In the genomic region with DNA sequence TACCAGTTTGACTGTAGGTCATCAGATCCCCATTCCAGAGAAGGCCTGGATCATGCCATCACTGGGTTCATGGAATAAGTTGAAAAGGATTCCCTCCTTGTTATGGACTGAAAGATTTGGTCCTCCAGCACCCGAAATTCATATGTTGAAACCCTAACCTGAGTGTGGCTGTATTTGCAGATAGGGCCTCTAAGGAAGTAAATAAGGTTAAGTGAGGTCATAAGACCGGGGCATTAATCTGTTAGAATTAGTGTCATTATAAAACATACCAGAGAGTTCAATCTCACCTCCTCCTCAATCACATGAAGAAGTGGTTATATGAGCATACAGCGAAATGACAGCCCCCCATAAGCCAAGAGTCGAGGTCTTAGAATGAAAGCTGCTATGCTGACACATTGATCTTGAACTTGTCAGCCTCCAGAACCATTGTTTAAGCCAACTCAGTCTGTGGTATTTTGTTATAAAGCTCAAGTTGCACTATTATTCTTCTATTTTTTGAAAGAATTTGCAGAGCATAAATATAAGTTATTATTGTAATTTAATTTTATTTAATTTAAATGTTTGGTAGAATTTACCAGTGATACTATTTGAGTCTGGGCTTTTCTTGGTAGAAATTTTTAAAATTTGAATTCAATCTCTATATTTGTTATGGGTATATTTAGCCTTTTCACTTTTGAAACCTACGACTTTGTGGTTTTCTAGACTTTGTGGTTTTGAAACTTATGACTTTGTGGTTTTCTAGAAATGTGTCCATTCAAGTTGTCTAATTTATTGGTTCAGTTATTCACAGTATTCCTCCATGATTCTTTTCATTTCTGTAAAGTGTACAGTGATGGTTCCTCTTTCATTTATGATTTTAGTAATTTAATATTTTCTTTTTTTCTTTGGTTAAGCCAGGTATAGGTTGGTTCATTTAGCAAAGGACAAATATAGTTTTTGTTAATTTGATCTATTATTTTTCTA, we compare ENCODE assay signal across 15 cellular contexts.
A peak's percentile ranks its signal among the peaks of the same experiment; 100 is the strongest.
DNase-seq lines count a peak whose midpoint lies in the region; ATAC-seq and TF ChIP-seq lines count a peak whose summit lies in the region.
"Had no signal": no experiment of that assay in that cellular context is flagged by ENCODE, and none has a peak within 500 bp of the region (broad histone marks: within the 10 kb centered on the region; RNA-seq: fewer than 3 reads in every experiment).

No MANE protein-coding gene starts in this region.

- CTCF ChIA-PET in activated CD8-positive, alpha-beta T cell treated with anti-CD3 and anti-CD28 coated beads, Interleukin-2, amount 10 ng/mL, durations not matched to agents 7 days and 5 days (lab: Charles Lee) = no interaction called here

- no peaks in the 10 kb centered on the region for H4K20me1 ChIP-seq in KMS-11 (ENCODE audit: insufficient read depth)

- DNase-seq in glomerular visceral epithelial cell (ENCODE audit: extremely low spot score) = peak; percentile 22
- no peak for DNase-seq in SIG-M5 (lab: John Stamatoyannopoulos, UW)
- DNase-seq in activated CD8-positive, alpha-beta T cell treated with anti-CD3 and anti-CD28 coated beads, Interleukin-2, amount 10 ng/mL, durations not matched to agents 7 days and 5 days = no peak
- no peak for DNase-seq in HT-29 (ENCODE audit: low spot score)
- DNase-seq: activated CD4-positive, alpha-beta T cell treated with anti-CD3 and anti-CD28 coated beads, Interleukin-2, amount 10 ng/mL, durations not matched to agents 7 days and 5 days; CD4-positive, CD25-positive, alpha-beta regulatory T cell; cerebellar nuclear complex; foreskin fibroblast; kidney glomerular epithelial cell; NCI-H524; nephron progenitor cell; stimulated activated CD8-positive, alpha-beta memory T cell treated with anti-CD3 and anti-CD28 coated beads, Interleukin-4, amount 100 ng/mL, for 48 hours had no signal

- peak overlapping the region; percentile 72 for H3K4me2 ChIP-seq in KMS-11

- peak overlapping the region; percentile 73 for H3K27ac ChIP-seq in KMS-11

- no peaks in the 10 kb centered on the region; the same call in 1 of the 2 replicates for H3K36me3 ChIP-seq in KMS-11 (ENCODE audit: insufficient read depth)

- no peaks in the 10 kb centered on the region for H3K4me1 Mint-ChIP-seq in activated CD8-positive, alpha-beta T cell treated with anti-CD3 and anti-CD28 coated beads, Interleukin-2, amount 10 ng/mL, durations not matched to agents 7 days and 5 days (ENCODE audit: low read depth)
- H3K4me1 Mint-ChIP-seq: activated CD4-positive, alpha-beta T cell treated with anti-CD3 and anti-CD28 coated beads, Interleukin-2, amount 10 ng/mL, durations not matched to agents 7 days and 5 days; CD4-positive, CD25-positive, alpha-beta regulatory T cell; nephron progenitor cell had no signal

- POLR2A ChIA-PET in activated CD8-positive, alpha-beta T cell treated with anti-CD3 and anti-CD28 coated beads, Interleukin-2, amount 10 ng/mL, durations not matched to agents 7 days and 5 days (lab: Charles Lee) = no interaction called here

- ATAC-seq in GM19035 (IDR thresholded peaks at IDR 0.05; ENCODE audit: unreplicated experiment) (peak; percentile 69), HG02623 (IDR thresholded peaks at IDR 0.05; ENCODE audit: unreplicated experiment) (peak; percentile 89)
- ATAC-seq in activated CD8-positive, alpha-beta T cell treated with anti-CD3 and anti-CD28 coated beads, Interleukin-2, amount 10 ng/mL, durations not matched to agents 7 days and 5 days = no peak

- H3K36me3 Mint-ChIP-seq in activated CD8-positive, alpha-beta T cell treated with anti-CD3 and anti-CD28 coated beads, Interleukin-2, amount 10 ng/mL, durations not matched to agents 7 days and 5 days (ENCODE audit: low read depth) = no peaks in the 10 kb centered on the region
- H3K36me3 Mint-ChIP-seq: CD4-positive, CD25-positive, alpha-beta regulatory T cell had no signal

- H3K9me3 Mint-ChIP-seq in activated CD8-positive, alpha-beta T cell treated with anti-CD3 and anti-CD28 coated beads, Interleukin-2, amount 10 ng/mL, durations not matched to agents 7 days and 5 days (ENCODE audit: insufficient read depth) = peaks cover 3% of the 10 kb centered on the region
- H3K9me3 Mint-ChIP-seq: nephron progenitor cell had no signal

- H3K9ac ChIP-seq in KMS-11 = peak overlapping the region; percentile 12; the same call in 1 of the 2 replicates

- no peak overlapping the region for H3K4me3 Mint-ChIP-seq in activated CD8-positive, alpha-beta T cell treated with anti-CD3 and anti-CD28 coated beads, Interleukin-2, amount 10 ng/mL, durations not matched to agents 7 days and 5 days
- H3K4me3 Mint-ChIP-seq: activated CD4-positive, alpha-beta T cell treated with anti-CD3 and anti-CD28 coated beads, Interleukin-2, amount 10 ng/mL, durations not matched to agents 7 days and 5 days; CD4-positive, CD25-positive, alpha-beta regulatory T cell; nephron progenitor cell had no signal

- no peak for TF ChIP-seq CTCF in KMS-11 (conservative IDR thresholded peaks at IDR 0.05; ENCODE audit: low read depth, low read length)

- no peaks in the 10 kb centered on the region for H3K79me2 ChIP-seq in KMS-11 (ENCODE audit: insufficient read depth, low read depth)

- no peak overlapping the region for H3K4me3 ChIP-seq in KMS-11 (IDR thresholded peaks at IDR 0.05; ENCODE audit: insufficient read depth, low read depth, low read length)

- H3K4me1 ChIP-seq in KMS-11 (ENCODE audit: low read depth, poor library complexity, severe bottlenecking) = peaks cover 54% of the 10 kb centered on the region

- H3K27me3 Mint-ChIP-seq in activated CD8-positive, alpha-beta T cell treated with anti-CD3 and anti-CD28 coated beads, Interleukin-2, amount 10 ng/mL, durations not matched to agents 7 days and 5 days (ENCODE audit: low read depth) = no peaks in the 10 kb centered on the region
- H3K27me3 Mint-ChIP-seq: activated CD4-positive, alpha-beta T cell treated with anti-CD3 and anti-CD28 coated beads, Interleukin-2, amount 10 ng/mL, durations not matched to agents 7 days and 5 days; CD4-positive, CD25-positive, alpha-beta regulatory T cell had no signal

- no peak overlapping the region for H3K27ac Mint-ChIP-seq in activated CD8-positive, alpha-beta T cell treated with anti-CD3 and anti-CD28 coated beads, Interleukin-2, amount 10 ng/mL, durations not matched to agents 7 days and 5 days
- H3K27ac Mint-ChIP-seq: activated CD4-positive, alpha-beta T cell treated with anti-CD3 and anti-CD28 coated beads, Interleukin-2, amount 10 ng/mL, durations not matched to agents 7 days and 5 days; CD4-positive, CD25-positive, alpha-beta regulatory T cell; nephron progenitor cell had no signal

- H2AFZ ChIP-seq in KMS-11 (ENCODE audit: low read depth) = peak overlapping the region; percentile 39

- no peaks in the 10 kb centered on the region for H3K27me3 ChIP-seq in KMS-11 (ENCODE audit: insufficient read depth, low read depth)
